In the genomic region with DNA sequence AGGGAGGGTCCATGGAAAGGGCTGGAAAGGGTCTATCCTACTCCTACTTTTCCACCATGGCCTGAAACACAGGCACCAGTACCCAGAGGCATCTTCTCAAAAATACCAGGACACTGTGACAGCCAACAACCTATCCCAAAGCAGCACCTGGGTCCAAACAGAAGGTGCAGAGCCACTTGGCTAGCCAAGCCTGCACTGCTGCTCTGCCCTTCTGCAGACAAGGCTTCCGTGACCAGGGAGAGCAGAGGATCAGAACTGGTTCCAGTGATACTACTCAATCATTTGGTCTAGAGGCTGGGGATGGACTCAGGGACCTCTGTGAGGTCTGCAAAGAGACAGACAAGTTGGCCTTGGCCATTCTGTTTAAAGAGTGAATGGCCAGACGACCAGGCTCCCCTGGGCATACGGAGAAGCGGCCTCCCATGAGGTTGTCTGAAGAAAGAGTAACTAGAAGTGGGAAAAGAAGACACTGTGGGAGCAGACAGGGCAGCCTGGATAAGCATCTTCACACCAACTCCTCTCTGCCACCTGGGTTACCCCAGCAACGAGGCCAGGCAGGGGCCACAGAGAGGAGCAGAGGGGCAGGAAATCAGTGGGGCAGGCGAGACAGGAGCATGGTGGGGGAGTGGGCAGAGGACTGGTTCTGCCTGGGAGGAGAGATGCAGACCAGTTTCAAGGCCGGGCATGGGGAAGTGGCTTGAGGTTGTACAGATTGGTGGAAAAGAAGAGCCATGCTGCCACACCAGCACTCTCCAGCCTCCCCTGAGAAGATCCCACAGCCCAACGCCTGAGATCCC, we compare ENCODE assay signal across 1 cellular context.
TF ChIP-seq lines count a peak whose summit lies in the region.

No MANE protein-coding gene starts in this region.

TF ChIP-seq in HCT116, 20 proteins besides CTCF, POLR2A, EP300 and RAD21 (continued from another document):
- TF ChIP-seq, protein P1, sequence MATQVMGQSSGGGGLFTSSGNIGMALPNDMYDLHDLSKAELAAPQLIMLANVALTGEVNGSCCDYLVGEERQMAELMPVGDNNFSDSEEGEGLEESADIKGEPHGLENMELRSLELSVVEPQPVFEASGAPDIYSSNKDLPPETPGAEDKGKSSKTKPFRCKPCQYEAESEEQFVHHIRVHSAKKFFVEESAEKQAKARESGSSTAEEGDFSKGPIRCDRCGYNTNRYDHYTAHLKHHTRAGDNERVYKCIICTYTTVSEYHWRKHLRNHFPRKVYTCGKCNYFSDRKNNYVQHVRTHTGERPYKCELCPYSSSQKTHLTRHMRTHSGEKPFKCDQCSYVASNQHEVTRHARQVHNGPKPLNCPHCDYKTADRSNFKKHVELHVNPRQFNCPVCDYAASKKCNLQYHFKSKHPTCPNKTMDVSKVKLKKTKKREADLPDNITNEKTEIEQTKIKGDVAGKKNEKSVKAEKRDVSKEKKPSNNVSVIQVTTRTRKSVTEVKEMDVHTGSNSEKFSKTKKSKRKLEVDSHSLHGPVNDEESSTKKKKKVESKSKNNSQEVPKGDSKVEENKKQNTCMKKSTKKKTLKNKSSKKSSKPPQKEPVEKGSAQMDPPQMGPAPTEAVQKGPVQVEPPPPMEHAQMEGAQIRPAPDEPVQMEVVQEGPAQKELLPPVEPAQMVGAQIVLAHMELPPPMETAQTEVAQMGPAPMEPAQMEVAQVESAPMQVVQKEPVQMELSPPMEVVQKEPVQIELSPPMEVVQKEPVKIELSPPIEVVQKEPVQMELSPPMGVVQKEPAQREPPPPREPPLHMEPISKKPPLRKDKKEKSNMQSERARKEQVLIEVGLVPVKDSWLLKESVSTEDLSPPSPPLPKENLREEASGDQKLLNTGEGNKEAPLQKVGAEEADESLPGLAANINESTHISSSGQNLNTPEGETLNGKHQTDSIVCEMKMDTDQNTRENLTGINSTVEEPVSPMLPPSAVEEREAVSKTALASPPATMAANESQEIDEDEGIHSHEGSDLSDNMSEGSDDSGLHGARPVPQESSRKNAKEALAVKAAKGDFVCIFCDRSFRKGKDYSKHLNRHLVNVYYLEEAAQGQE (IDR thresholded peaks at IDR 0.05; ENCODE audit: low read depth) = no peak
- TF ChIP-seq SRF (IDR thresholded peaks at IDR 0.05; ENCODE audit: low read depth) = no peak
- TF ChIP-seq POLR2AphosphoS5 (IDR thresholded peaks at IDR 0.05; ENCODE audit: low read depth, low read length) = no peak
- no peak for TF ChIP-seq EGR1 (IDR thresholded peaks at IDR 0.05; ENCODE audit: low read depth)
- TF ChIP-seq, protein P2, sequence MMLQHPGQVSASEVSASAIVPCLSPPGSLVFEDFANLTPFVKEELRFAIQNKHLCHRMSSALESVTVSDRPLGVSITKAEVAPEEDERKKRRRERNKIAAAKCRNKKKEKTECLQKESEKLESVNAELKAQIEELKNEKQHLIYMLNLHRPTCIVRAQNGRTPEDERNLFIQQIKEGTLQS (IDR thresholded peaks at IDR 0.05) = no peak
- TF ChIP-seq ZFX (IDR thresholded peaks at IDR 0.05) = no peak
- TF ChIP-seq EZH2 (IDR thresholded peaks at IDR 0.05) = no peak
- no peak for TF ChIP-seq EZH2phosphoT487 (IDR thresholded peaks at IDR 0.05; ENCODE audit: borderline replicate concordance)
- TF ChIP-seq CEBPB (IDR thresholded peaks at IDR 0.05; ENCODE audit: low read depth) = no peak
- TF ChIP-seq, protein P3, sequence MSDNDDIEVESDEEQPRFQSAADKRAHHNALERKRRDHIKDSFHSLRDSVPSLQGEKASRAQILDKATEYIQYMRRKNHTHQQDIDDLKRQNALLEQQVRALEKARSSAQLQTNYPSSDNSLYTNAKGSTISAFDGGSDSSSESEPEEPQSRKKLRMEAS (IDR thresholded peaks at IDR 0.05) = no peak
- TF ChIP-seq TCF7L2 (IDR thresholded peaks at IDR 0.05; ENCODE audit: borderline replicate concordance, extremely low read depth, insufficient read depth, insufficient read length) = no peak
- TF ChIP-seq YY1 (IDR thresholded peaks at IDR 0.05; ENCODE audit: extremely low read depth, insufficient replicate concordance, low read depth, low read length) = no peak
- no peak for TF ChIP-seq SIN3A (IDR thresholded peaks at IDR 0.05; ENCODE audit: low read depth)
